In genomic region chr10:114094795-114095194, GRCh38 we compare ENCODE assay signal across 20 cellular contexts.
DNase-seq lines count a peak whose midpoint lies in the region; ATAC-seq, FAIRE-seq and TF ChIP-seq lines count a peak whose summit lies in the region.
"Had no signal": no experiment of that assay in that cellular context is flagged by ENCODE, and none has a peak within 500 bp of the region (broad histone marks: within the 10 kb centered on the region; RNA-seq: fewer than 3 reads in every experiment).

No MANE protein-coding gene starts in this region.

- no peak for TF ChIP-seq CTCF in SU-DHL-6 (IDR thresholded peaks at IDR 0.05; ENCODE audit: insufficient read depth, low read length, poor library complexity, severe bottlenecking)

- FAIRE-seq in GM18507 (lab: Jason Lieb, UNC) = peak; percentile 63

- no peaks in the 10 kb centered on the region for H4K20me1 ChIP-seq in SU-DHL-6 (ENCODE audit: low read depth, low read length)

- H3K4me2 ChIP-seq in SU-DHL-6 (ENCODE audit: low read depth, low read length, poor library complexity, severe bottlenecking) = peak overlapping the region; percentile 77
- H3K4me2 ChIP-seq: neural progenitor cell had no signal

- H3K9me2 ChIP-seq in SU-DHL-6 (replicated peaks; ENCODE audit: insufficient read depth, low read length) = no peaks in the 10 kb centered on the region

- ATAC-seq in HG02623 (IDR thresholded peaks at IDR 0.05; ENCODE audit: unreplicated experiment) (peak; percentile 46), GM21515 (IDR thresholded peaks at IDR 0.05; ENCODE audit: unreplicated experiment) (no peak)
- ATAC-seq: effector memory CD8-positive, alpha-beta T cell; left colon had no signal

- H3K4me3 ChIP-seq in SU-DHL-6 (ENCODE audit: insufficient read depth, low read length, poor library complexity, severe bottlenecking) = no peak overlapping the region
- H3K4me3 ChIP-seq: neural progenitor cell, Peyer's patch, SK-N-MC, tibial artery had no signal

- H3K36me3 ChIP-seq in SU-DHL-6 (ENCODE audit: low read length) = no peaks in the 10 kb centered on the region; the same call in 1 of the 2 replicates
- H3K36me3 ChIP-seq: neural progenitor cell, Peyer's patch, tibial artery had no signal

- H2AFZ ChIP-seq in SU-DHL-6 (ENCODE audit: low read depth, low read length, severe bottlenecking) = no peak overlapping the region
- H2AFZ ChIP-seq: neural progenitor cell had no signal

- no peak for DNase-seq in GM18507 (ENCODE audit: extremely low spot score, insufficient read length, low read depth)
- no peak for DNase-seq in GDM1 (lab: John Stamatoyannopoulos, UW)
- no peak for DNase-seq in Kasumi-1 (lab: John Stamatoyannopoulos, UW)
- DNase-seq in GF-D8 (lab: John Stamatoyannopoulos, UW) = no peak
- DNase-seq: activated CD4-positive, alpha-beta T cell treated with anti-CD3 and anti-CD28 coated beads for 1 hour; activated T-cell treated with anti-CD3 and anti-CD28 coated beads, Interleukin-2, amount 50 U/mL, for 72 hours; DND-41; effector memory CD8-positive, alpha-beta T cell; left colon; NCI-H1092; NCI-H2029; NCI-H345; NK-92 treated with Interleukin-12 subunit alpha and Interleukin-12 subunit beta, amount 100 ng/mL, for 24 hours; Peyer's patch; tibial artery had no signal

- no peaks in the 10 kb centered on the region for H3F3A ChIP-seq in SU-DHL-6 (ENCODE audit: insufficient read depth)

- H3K79me2 ChIP-seq in SU-DHL-6 (ENCODE audit: insufficient read depth, low read length) = no peaks in the 10 kb centered on the region

- no peaks in the 10 kb centered on the region for H3K27me3 ChIP-seq in SU-DHL-6 (ENCODE audit: low read length)
- H3K27me3 ChIP-seq: Peyer's patch, tibial artery had no signal

- peak overlapping the region; percentile 85 for H3K27ac ChIP-seq in SU-DHL-6 (ENCODE audit: low read depth, low read length)
- H3K27ac ChIP-seq: neural progenitor cell, Peyer's patch, tibial artery had no signal

- H3K9ac ChIP-seq in SU-DHL-6 (ENCODE audit: low read length) = peak overlapping the region; percentile 47
- H3K9ac ChIP-seq: neural progenitor cell had no signal

- H3K9me3 ChIP-seq in SU-DHL-6 (ENCODE audit: insufficient read depth, low read length) = peaks cover 8% of the 10 kb centered on the region; the same call in 1 of the 2 replicates
- H3K9me3 ChIP-seq: Peyer's patch, tibial artery had no signal
